Comparison of ENCODE assay signal across 8 cellular contexts in genomic region chr12:103930787-103931536, GRCh38. TPM values are rescaled to one million over a fixed set of nuclear protein-coding genes. Genes with fewer than 3 reads are reported as not detected.
DNase-seq lines count a peak whose midpoint lies in the region; ATAC-seq and TF ChIP-seq lines count a peak whose summit lies in the region.

No MANE protein-coding gene starts in this region.

- H3K4me3 ChIP-seq in iPS-18c (ENCODE audit: insufficient read depth, low read depth, low read length) (peak overlapping the region; percentile 91), skeletal muscle cell (ENCODE audit: low read depth, low read length) (peak overlapping the region; percentile 94)

- DNase-seq in DMS53 (lab: John Stamatoyannopoulos, UW) (peak; percentile 75), DMS53 treated with DMSO at 0.1 percent for 48 hours (lab: John Stamatoyannopoulos, UW; ENCODE audit: unreplicated experiment) (no peak), RPMI7951 (ENCODE audit: low read depth) (peak; percentile 28), skeletal muscle cell (ENCODE audit: low read depth) (no peak), amniotic stem cell (lab: John Stamatoyannopoulos, UW) (no peak)

- H3K4me3 Mint-ChIP-seq in brain: peak overlapping the region; percentile 88 to 95 (median 90)

- peak overlapping the region; percentile 99 to 100 (median 100) for H3K27ac Mint-ChIP-seq in brain

- peaks cover 43% of the 10 kb centered on the region for H3K36me3 Mint-ChIP-seq in brain

- ATAC-seq in GM18498 (IDR thresholded peaks at IDR 0.05; ENCODE audit: unreplicated experiment): no peak

- no peaks in the 10 kb centered on the region for H3K9me3 ChIP-seq in iPS-18c (ENCODE audit: control insufficient read depth, insufficient read depth, low read length)

- no peak for TF ChIP-seq CTCF in brain (conservative IDR thresholded peaks at IDR 0.05)

- peaks cover 67% of the 10 kb centered on the region for H3K4me1 Mint-ChIP-seq in brain

- peaks cover 25% of the 10 kb centered on the region for H3K27me3 Mint-ChIP-seq in brain

- peaks cover 0 to 7% (median 0%) of the 10 kb centered on the region in 5 experiments for H3K9me3 Mint-ChIP-seq in brain

RNA-seq across cellular contexts. Expression of gene HSP90B1, which starts 0.8 kb away (rescaled TPM):
- 597 and 713 TPM in 2 replicates for total RNA-seq in RPMI7951 (2014; rRNA removed; shearing (Covaris generic))
- 225 TPM for polyA plus RNA-seq in brain (ENCODE audit: insufficient read depth, low read depth, low replicate concordance)

RNA-seq across cellular contexts. Expression of gene TDG, which starts 34.7 kb away (rescaled TPM):
- total RNA-seq in RPMI7951 (2014; rRNA removed; shearing (Covaris generic)): 20.2 and 21.9 TPM in 2 replicates
- polyA plus RNA-seq in brain (ENCODE audit: insufficient read depth, low read depth, low replicate concordance): 10.7 TPM

Comparison
In these comparisons a context has a peak if more than half of its experiments do, and no peak if none do; other contexts are left out.
1. DNase-seq: peak in DMS53 (single experiment) and RPMI7951 (single experiment); none in DMS53 treated with DMSO at 0.1 percent for 48 hours (single experiment), skeletal muscle cell (single experiment) and amniotic stem cell (single experiment).